Comparison of ENCODE assay signal across 2 cellular contexts in genomic region chr15:52251144-52251860, GRCh38.
TF ChIP-seq lines count a peak whose summit lies in the region.

No MANE protein-coding gene starts in this region.

TF ChIP-seq in A549, 52 proteins besides CTCF, POLR2A, EP300 and RAD21:
- TF ChIP-seq ZC3H11A (IDR thresholded peaks at IDR 0.05) (peak; percentile 96), TFCP2L1 (CRISPR knock-in tag; IDR thresholded peaks at IDR 0.05) (no peak), HEYL (CRISPR knock-in tag; IDR thresholded peaks at IDR 0.05) (no peak), USF2 (IDR thresholded peaks at IDR 0.05) (no peak)

TF ChIP-seq in HCT116, 20 proteins besides CTCF, POLR2A, EP300 and RAD21:
- TF ChIP-seq ZNF274 (IDR thresholded peaks at IDR 0.05; ENCODE audit: low read depth, low read length) (no peak), TCF7L2 (IDR thresholded peaks at IDR 0.05; ENCODE audit: borderline replicate concordance, extremely low read depth, insufficient read depth, insufficient read length) (no peak), EZH2phosphoT487 (IDR thresholded peaks at IDR 0.05; ENCODE audit: borderline replicate concordance) (no peak), SRF (IDR thresholded peaks at IDR 0.05; ENCODE audit: low read depth) (no peak), SIN3A (IDR thresholded peaks at IDR 0.05; ENCODE audit: low read depth) (no peak), CBX3 (IDR thresholded peaks at IDR 0.05; ENCODE audit: low read depth) (no peak), REST (IDR thresholded peaks at IDR 0.05; ENCODE audit: low read depth) (no peak), CEBPB (IDR thresholded peaks at IDR 0.05; ENCODE audit: low read depth) (no peak), ZBTB33 (IDR thresholded peaks at IDR 0.05; ENCODE audit: extremely low read depth, insufficient replicate concordance, low read length) (no peak), FOSL1 (IDR thresholded peaks at IDR 0.05; ENCODE audit: low read depth) (no peak), YY1 (IDR thresholded peaks at IDR 0.05; ENCODE audit: extremely low read depth, insufficient replicate concordance, low read depth, low read length) (no peak)
